ENCODE assay signal across 13 cellular contexts in the genomic region with DNA sequence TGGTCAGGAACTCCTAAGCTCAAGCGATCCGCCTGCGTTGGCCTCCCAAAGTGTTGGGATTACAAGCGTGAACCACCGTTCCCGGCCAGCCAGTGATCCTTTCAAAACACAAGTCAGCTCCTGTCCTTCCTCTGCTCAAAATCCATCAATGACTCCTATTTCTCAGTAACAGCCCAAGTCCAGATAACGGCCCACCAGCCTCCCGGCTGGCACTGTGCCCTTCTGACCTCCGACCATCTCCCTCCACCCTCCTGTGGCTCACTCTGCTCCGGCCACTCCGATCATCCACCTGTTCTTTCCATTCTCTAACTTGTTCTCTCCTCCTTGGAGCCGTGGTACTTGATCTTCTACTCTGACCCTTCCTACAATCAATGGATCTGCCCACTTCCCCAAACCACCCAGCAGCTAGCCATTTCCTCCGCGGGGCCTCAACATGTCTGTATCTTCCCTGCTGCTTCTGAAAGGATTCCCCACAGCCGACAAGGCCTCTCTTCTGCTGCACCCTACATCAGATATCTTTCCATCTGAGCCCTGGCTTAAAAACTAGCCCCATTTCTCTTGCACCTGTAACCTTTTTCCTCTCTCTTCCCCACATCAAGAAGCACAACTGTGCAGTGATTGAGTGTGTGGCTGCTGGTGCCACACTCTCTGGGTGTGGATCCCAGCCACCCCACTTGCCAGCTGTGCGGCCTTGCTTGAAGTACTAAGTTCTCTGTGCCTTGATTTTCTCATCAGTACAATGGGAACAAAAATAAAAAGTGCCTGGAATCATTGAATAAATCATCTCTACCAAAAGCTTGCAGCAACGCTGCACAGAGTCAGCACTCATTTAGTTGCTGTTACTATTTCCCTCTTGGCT. TPM values are rescaled to one million over a fixed set of nuclear protein-coding genes. Genes with fewer than 3 reads are reported as not detected.
A peak's percentile ranks its signal among the peaks of the same experiment; 100 is the strongest.
DNase-seq lines count a peak whose midpoint lies in the region; ATAC-seq and TF ChIP-seq lines count a peak whose summit lies in the region.
"Had no signal": no experiment of that assay in that cellular context is flagged by ENCODE, and none has a peak within 500 bp of the region (broad histone marks: within the 10 kb centered on the region; RNA-seq: fewer than 3 reads in every experiment).

No MANE protein-coding gene starts in this region.

- H3K36me3 ChIP-seq in CD4-positive, alpha-beta memory T cell (ENCODE audit: insufficient read depth, low read length) = no peaks in the 10 kb centered on the region
- no peaks in the 10 kb centered on the region for H3K36me3 ChIP-seq in breast epithelium
- H3K36me3 ChIP-seq in neutrophil = no peaks in the 10 kb centered on the region

- intact Hi-C loops in CD4-positive, alpha-beta memory T cell (cut with micrococcal nuclease) = no loop called here
- intact Hi-C loops in breast epithelium (cut with DNase I; ENCODE audit: low total_unique reads) = no loop called here

- peaks cover 20% of the 10 kb centered on the region for H3K4me1 ChIP-seq in CD4-positive, alpha-beta memory T cell (ENCODE audit: insufficient read depth, low read length)
- H3K4me1 ChIP-seq in breast epithelium (peaks cover 23 to 30% of the 10 kb centered on the region in 2 donors), neutrophil (ENCODE audit: control insufficient read depth in 1 of 2, insufficient read depth in 1 of 2, low read depth in 1 of 2, low read length in 1 of 2) (peaks cover 45 to 48% of the 10 kb centered on the region in 2 experiments)

- peak overlapping the region in 2 of 8 donors; percentile 4 to 41 for H3K4me3 Mint-ChIP-seq in CD4-positive, alpha-beta memory T cell

- H3K27me3 Mint-ChIP-seq in CD4-positive, alpha-beta memory T cell = peaks cover 0 to 2% of the 10 kb centered on the region in 2 donors

- POLR2A ChIA-PET in CD4-positive, alpha-beta memory T cell (lab: Charles Lee; ENCODE audit: partially characterized antibody) = interaction anchor here (0.6 kb wide), 2 partner anchors 166 to 1385 kb away, joined by 3 read pairs; no protein-coding TSS in a partner anchor

- H3K27ac ChIP-seq in CD4-positive, alpha-beta memory T cell (ENCODE audit: low read depth, low read length) = no peak overlapping the region
- H3K27ac ChIP-seq in breast epithelium = peak overlapping the region; percentile 77 to 99
- H3K27ac ChIP-seq in neutrophil = peak overlapping the region; percentile 30

- DNase-seq in CD4-positive, alpha-beta memory T cell = no peak
- DNase-seq in Kasumi-1 (lab: John Stamatoyannopoulos, UW) (peak; percentile 17 to 31), breast epithelium (ENCODE audit: low spot score in 2 of 2) (no peak), NCI-H187 treated with DMSO at 0.1 percent for 48 hours (lab: John Stamatoyannopoulos, UW) (no peak), putamen (ENCODE audit: low spot score) (no peak)
- DNase-seq: anterior cingulate cortex; DMS79; NCI-H526; stimulated activated CD4-positive, alpha-beta T cell treated with anti-CD3 and anti-CD28 coated beads, Interleukin-1b, Interleukin-23, amount 100 ng/mL, for 48 hours had no signal

- H3K27me3 ChIP-seq in CD4-positive, alpha-beta memory T cell (ENCODE audit: insufficient read depth, low read length) = no peaks in the 10 kb centered on the region
- H3K27me3 ChIP-seq in breast epithelium = no peaks in the 10 kb centered on the region
- no peaks in the 10 kb centered on the region for H3K27me3 ChIP-seq in neutrophil

- no peaks in the 10 kb centered on the region for H3K36me3 Mint-ChIP-seq in CD4-positive, alpha-beta memory T cell

- H3K4me1 Mint-ChIP-seq in CD4-positive, alpha-beta memory T cell = peaks cover 9 to 27% (median 20%) of the 10 kb centered on the region in 4 donors

- peak overlapping the region in 6 of 7 donors; percentile 3 to 88 (median 30) for H3K27ac Mint-ChIP-seq in CD4-positive, alpha-beta memory T cell

- no peaks in the 10 kb centered on the region for H3K9me3 ChIP-seq in CD4-positive, alpha-beta memory T cell (ENCODE audit: control insufficient read depth in 1 of 2, low read length in 2 of 2)
- no peaks in the 10 kb centered on the region for H3K9me3 ChIP-seq in breast epithelium
- no peaks in the 10 kb centered on the region for H3K9me3 ChIP-seq in neutrophil

- no peak overlapping the region for H3K4me3 ChIP-seq in CD4-positive, alpha-beta memory T cell (ENCODE audit: low read length in 2 of 2)
- H3K4me3 ChIP-seq in breast epithelium (no peak overlapping the region), neutrophil (ENCODE audit: low read depth in 1 of 2, low read length in 1 of 2) (no peak overlapping the region)

- no peak for TF ChIP-seq CTCF in breast epithelium (IDR thresholded peaks at IDR 0.05)
- TF ChIP-seq CTCF in neutrophil (IDR thresholded peaks at IDR 0.05) = no peak

- no peak for TF ChIP-seq POLR2A in breast epithelium (IDR thresholded peaks at IDR 0.05)

- CTCF ChIA-PET in CD4-positive, alpha-beta memory T cell (lab: Charles Lee; ENCODE audit: partially characterized antibody) = interaction anchor here (0.7 to 2.0 kb wide), 2 partner anchors 21 to 22 kb away, joined by 3 to 7 read pairs; no protein-coding TSS in a partner anchor

- ATAC-seq in GM18873 (IDR thresholded peaks at IDR 0.05; ENCODE audit: low FRiP score, unreplicated experiment) (no peak), GM21381 (IDR thresholded peaks at IDR 0.05; ENCODE audit: unreplicated experiment) (no peak)
- ATAC-seq: activated CD4-positive, CD25-positive, alpha-beta regulatory T cell treated with anti-CD3 and anti-CD28 coated beads, Interleukin-2, amount 50 U/mL, for 24 hours had no signal

- no peaks in the 10 kb centered on the region for H3K9me3 Mint-ChIP-seq in CD4-positive, alpha-beta memory T cell

RNA-seq across cellular contexts. Expression of gene ZMYND8, which starts 6.1 kb away (rescaled TPM):
- 10 to 100 TPM; 47.7 to 48.5 TPM for total RNA-seq in CD4-positive, alpha-beta memory T cell
- 10 to 100 TPM in 1 of 2 donors, 1 to 10 TPM in 1; 3.5 to 20.1 TPM for polyA plus RNA-seq in CD4-positive, alpha-beta memory T cell
- total RNA-seq in breast epithelium = 10 to 100 TPM; 40.6 to 47.7 (median 41.4) TPM

Comparison
In these comparisons a context has a peak if more than half of its experiments do, and no peak if none do; other contexts are left out.
1. DNase-seq: peak in Kasumi-1 (2 of 2); none in CD4-positive, alpha-beta memory T cell (0 of 5), breast epithelium (0 of 2), NCI-H187 treated with DMSO at 0.1 percent for 48 hours (single experiment) and putamen (single experiment).